In the genomic region with DNA sequence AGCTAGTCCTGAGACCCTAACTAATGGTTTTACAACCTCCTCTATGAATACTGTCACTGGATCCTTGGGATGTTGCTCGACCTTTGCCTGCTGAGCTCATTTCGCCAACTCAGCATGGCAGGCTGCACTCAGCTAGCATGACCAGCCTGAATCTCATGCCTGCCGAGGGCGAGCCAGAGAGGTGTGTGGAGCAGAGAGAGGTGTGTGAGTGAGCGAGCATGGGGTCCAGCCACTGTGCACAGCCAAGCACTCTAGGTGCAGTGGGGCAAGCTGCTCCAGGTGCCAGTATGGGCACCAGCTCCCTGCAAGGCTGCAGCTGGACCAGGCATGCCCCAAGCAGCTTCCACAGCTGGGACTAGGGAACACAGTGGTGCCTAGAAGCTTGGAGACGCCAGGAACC, we compare ENCODE assay signal across 15 cellular contexts.
DNase-seq lines count a peak whose midpoint lies in the region; ATAC-seq and TF ChIP-seq lines count a peak whose summit lies in the region.
"Had no signal": no experiment of that assay in that cellular context is flagged by ENCODE, and none has a peak within 500 bp of the region (broad histone marks: within the 10 kb centered on the region; RNA-seq: fewer than 3 reads in every experiment).

No MANE protein-coding gene starts in this region.

- H3K23ac ChIP-seq in neuronal stem cell (ENCODE audit: low read depth, low read length, poor library complexity): peak overlapping the region; percentile 67

- no peaks in the 10 kb centered on the region for H3K36me3 ChIP-seq in hepatocyte (replicated peaks; ENCODE audit: insufficient read depth, low read depth)
- H3K36me3 ChIP-seq in neuronal stem cell (replicated peaks in 1 of 2; ENCODE audit: control insufficient read depth in 2 of 2, insufficient read depth in 2 of 2, low read length in 2 of 2): no peaks in the 10 kb centered on the region
- no peaks in the 10 kb centered on the region for H3K36me3 ChIP-seq in upper lobe of right lung

- H3K14ac ChIP-seq in neuronal stem cell (ENCODE audit: low read length): no peak overlapping the region

- H3K27me3 ChIP-seq in hepatocyte: no peaks in the 10 kb centered on the region
- no peaks in the 10 kb centered on the region for H3K27me3 ChIP-seq in neuronal stem cell (ENCODE audit: control insufficient read depth in 3 of 3, insufficient read depth in 3 of 3, low read depth in 1 of 3, low read length in 3 of 3)
- H3K27me3 ChIP-seq in upper lobe of right lung: no peaks in the 10 kb centered on the region

- H3K4me3 Mint-ChIP-seq in natural killer cell treated with Interleukin-12 subunit alpha and Interleukin-12 subunit beta and Interleukin-15 and Interleukin-18, amount 100 ng/mL, for 72 hours: no peak overlapping the region
- no peak overlapping the region for H3K4me3 Mint-ChIP-seq in natural killer cell
- H3K4me3 Mint-ChIP-seq: CD8-positive, alpha-beta T cell had no signal

- WGBS in hepatocyte (ENCODE audit: low lambda C conversion rate, missing lambda C conversion rate): 88% methylated on average over 6 of the region's 6 CpGs
- WGBS in neuronal stem cell (ENCODE audit: extremely low coverage in 2 of 2, insufficient read length in 2 of 2, insufficient replicate concordance in 1 of 2), 2 donors: no CpG with 5 or more reads among the region's 6 CpGs

- ATAC-seq in natural killer cell treated with Interleukin-12 subunit alpha and Interleukin-12 subunit beta and Interleukin-15 and Interleukin-18, amount 100 ng/mL, for 72 hours: peak; percentile 6 to 40
- no peak for ATAC-seq in natural killer cell
- peak; percentile 45 for ATAC-seq in upper lobe of right lung
- ATAC-seq in HG03469 (IDR thresholded peaks at IDR 0.05; ENCODE audit: unreplicated experiment): no peak
- ATAC-seq in GM21825 (IDR thresholded peaks at IDR 0.05; ENCODE audit: unreplicated experiment): no peak
- ATAC-seq: CD8-positive, alpha-beta T cell; Panc1; Right ventricle myocardium inferior had no signal

- H3K4me1 Mint-ChIP-seq in natural killer cell treated with Interleukin-12 subunit alpha and Interleukin-12 subunit beta and Interleukin-15 and Interleukin-18, amount 100 ng/mL, for 72 hours (ENCODE audit: low read depth in 2 of 2): no peaks in the 10 kb centered on the region
- H3K4me1 Mint-ChIP-seq in natural killer cell: no peaks in the 10 kb centered on the region

- no peak overlapping the region for H2AK5ac ChIP-seq in neuronal stem cell (ENCODE audit: low read depth, low read length)

- no peaks in the 10 kb centered on the region for H4K20me1 ChIP-seq in hepatocyte (ENCODE audit: insufficient read depth, poor library complexity, severe bottlenecking)

- no peaks in the 10 kb centered on the region for H3K79me2 ChIP-seq in hepatocyte

- H2AFZ ChIP-seq in hepatocyte (no peak overlapping the region), neuronal stem cell (ENCODE audit: low read length) (peak overlapping the region; percentile 69)

- TF ChIP-seq CTCF in natural killer cell (IDR thresholded peaks at IDR 0.05): no peak
- TF ChIP-seq CTCF in hepatocyte (IDR thresholded peaks at IDR 0.05; ENCODE audit: poor library complexity): no peak
- TF ChIP-seq CTCF in upper lobe of right lung (IDR thresholded peaks at IDR 0.05): no peak

- H3K79me1 ChIP-seq in neuronal stem cell (ENCODE audit: low read depth, low read length): no peaks in the 10 kb centered on the region

- H3K36me3 Mint-ChIP-seq in natural killer cell treated with Interleukin-12 subunit alpha and Interleukin-12 subunit beta and Interleukin-15 and Interleukin-18, amount 100 ng/mL, for 72 hours: no peaks in the 10 kb centered on the region
- H3K36me3 Mint-ChIP-seq in natural killer cell: peaks cover 6% of the 10 kb centered on the region
- H3K36me3 Mint-ChIP-seq: CD8-positive, alpha-beta T cell had no signal

- H3K27ac ChIP-seq in hepatocyte: no peak overlapping the region
- no peak overlapping the region for H3K27ac ChIP-seq in neuronal stem cell (replicated peaks; ENCODE audit: low read length)
- no peak overlapping the region for H3K27ac ChIP-seq in upper lobe of right lung

- no peak overlapping the region for H2BK120ac ChIP-seq in neuronal stem cell (ENCODE audit: low read depth, low read length)

- H3K4me3 ChIP-seq in hepatocyte: no peak overlapping the region
- peak overlapping the region in 1 of 2 donors; percentile 20 for H3K4me3 ChIP-seq in neuronal stem cell (ENCODE audit: low read length in 2 of 2)
- H3K4me3 ChIP-seq in upper lobe of right lung: no peak overlapping the region

- peak overlapping the region; percentile 81 for H3K18ac ChIP-seq in neuronal stem cell (ENCODE audit: low read length)

- no peak overlapping the region for H3K9ac ChIP-seq in neuronal stem cell (ENCODE audit: low read depth, low read length, poor library complexity)

- H4K8ac ChIP-seq in neuronal stem cell (ENCODE audit: low read depth, low read length): peak overlapping the region; percentile 86

- H3K9me2 ChIP-seq in hepatocyte (replicated peaks; ENCODE audit: insufficient read depth): no peaks in the 10 kb centered on the region

- no peak for DNase-seq in natural killer cell treated with Interleukin-12 subunit alpha and Interleukin-12 subunit beta and Interleukin-15 and Interleukin-18, amount 100 ng/mL, for 72 hours (ENCODE audit: low spot score)
- DNase-seq in natural killer cell (no peak), hepatocyte (ENCODE audit: low spot score) (peak; percentile 11), neuronal stem cell (ENCODE audit: low spot score) (no peak), upper lobe of right lung (peak; percentile 58), DMS53 treated with DMSO at 0.1 percent for 48 hours (lab: John Stamatoyannopoulos, UW; ENCODE audit: unreplicated experiment) (no peak)
- DNase-seq: CD8-positive, alpha-beta T cell; KBM-7; NCI-H1694 treated with DMSO at 0.1 percent for 48 hours; NCI-H345; NCI-H524 treated with DMSO at 0.1 percent for 48 hours had no signal

- H2BK12ac ChIP-seq in neuronal stem cell (ENCODE audit: low read length): no peak overlapping the region

- H4K91ac ChIP-seq in neuronal stem cell (ENCODE audit: low read depth, low read length, poor library complexity): no peak overlapping the region

- H3K4me2 ChIP-seq in hepatocyte: no peak overlapping the region
- H3K4me2 ChIP-seq in neuronal stem cell (ENCODE audit: insufficient read depth, low read length, poor library complexity, severe bottlenecking): no peak overlapping the region

- H3K9me3 ChIP-seq in hepatocyte (ENCODE audit: low read depth): no peaks in the 10 kb centered on the region
- no peaks in the 10 kb centered on the region for H3K9me3 ChIP-seq in neuronal stem cell (replicated peaks in 1 of 2; ENCODE audit: control insufficient read depth in 2 of 2, insufficient read depth in 1 of 2, low read depth in 1 of 2, low read length in 2 of 2)
- H3K9me3 ChIP-seq in upper lobe of right lung: no peaks in the 10 kb centered on the region

- intact Hi-C loops in natural killer cell (cut with micrococcal nuclease): no loop called here
- intact Hi-C loops in upper lobe of right lung (cut with DNase I): no loop called here

- no peaks in the 10 kb centered on the region for H3K4me1 ChIP-seq in hepatocyte (ENCODE audit: insufficient read depth)
- peaks cover 0 to 2% of the 10 kb centered on the region in 2 donors for H3K4me1 ChIP-seq in neuronal stem cell (ENCODE audit: control insufficient read depth in 2 of 2, insufficient read depth in 1 of 2, low read depth in 1 of 2, low read length in 2 of 2)
- no peaks in the 10 kb centered on the region for H3K4me1 ChIP-seq in upper lobe of right lung

- no peak overlapping the region for H2BK5ac ChIP-seq in neuronal stem cell (ENCODE audit: low read length)

- no peaks in the 10 kb centered on the region for H3K27me3 Mint-ChIP-seq in natural killer cell treated with Interleukin-12 subunit alpha and Interleukin-12 subunit beta and Interleukin-15 and Interleukin-18, amount 100 ng/mL, for 72 hours
- H3K27me3 Mint-ChIP-seq in natural killer cell (ENCODE audit: low read depth in 2 of 2): no peaks in the 10 kb centered on the region

- no peak overlapping the region for H3K4ac ChIP-seq in neuronal stem cell (ENCODE audit: low read length)

- no peak overlapping the region for H3K27ac Mint-ChIP-seq in natural killer cell treated with Interleukin-12 subunit alpha and Interleukin-12 subunit beta and Interleukin-15 and Interleukin-18, amount 100 ng/mL, for 72 hours
- H3K27ac Mint-ChIP-seq in natural killer cell: no peak overlapping the region
- H3K27ac Mint-ChIP-seq: CD8-positive, alpha-beta T cell had no signal

- no peak overlapping the region for H2BK15ac ChIP-seq in neuronal stem cell (ENCODE audit: low read length)

- peaks cover 4% of the 10 kb centered on the region for H3K9me3 Mint-ChIP-seq in natural killer cell treated with Interleukin-12 subunit alpha and Interleukin-12 subunit beta and Interleukin-15 and Interleukin-18, amount 100 ng/mL, for 72 hours
- H3K9me3 Mint-ChIP-seq in natural killer cell: peaks cover 6 to 11% of the 10 kb centered on the region in 2 donors

Comparison
In these comparisons a context has a peak if more than half of its experiments do, and no peak if none do; other contexts are left out.
1. ATAC-seq: peak in natural killer cell treated with Interleukin-12 subunit alpha and Interleukin-12 subunit beta and Interleukin-15 and Interleukin-18, amount 100 ng/mL, for 72 hours (2 of 2) and upper lobe of right lung (single experiment); none in natural killer cell (0 of 3), HG03469 (single experiment) and GM21825 (single experiment).
2. DNase-seq: peak in hepatocyte (single experiment) and upper lobe of right lung (single experiment); none in natural killer cell treated with Interleukin-12 subunit alpha and Interleukin-12 subunit beta and Interleukin-15 and Interleukin-18, amount 100 ng/mL, for 72 hours (single experiment), natural killer cell (single experiment), neuronal stem cell (single experiment) and DMS53 treated with DMSO at 0.1 percent for 48 hours (single experiment).